In the genomic region with DNA sequence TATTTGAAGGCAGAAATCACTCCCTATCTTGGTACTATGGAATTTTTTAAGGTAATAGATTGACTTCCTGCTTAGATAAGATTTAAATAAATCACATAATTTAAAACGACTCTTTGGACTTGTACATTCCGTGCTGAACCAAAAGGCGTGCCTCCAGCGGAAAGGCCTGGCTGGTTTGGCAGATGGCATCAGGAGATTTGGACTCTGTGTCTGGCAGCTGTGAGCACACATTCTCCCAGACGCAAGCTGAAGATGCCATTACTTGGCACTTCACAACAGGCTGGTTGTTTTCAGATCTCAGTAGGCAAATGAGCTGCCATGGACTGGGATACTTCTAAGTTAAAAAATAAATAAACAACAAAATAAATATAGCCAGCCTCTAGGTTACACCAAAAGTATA, we compare ENCODE assay signal across 19 cellular contexts.
DNase-seq lines count a peak whose midpoint lies in the region; ATAC-seq and TF ChIP-seq lines count a peak whose summit lies in the region.
"Had no signal": no experiment of that assay in that cellular context is flagged by ENCODE, and none has a peak within 500 bp of the region (broad histone marks: within the 10 kb centered on the region; RNA-seq: fewer than 3 reads in every experiment).

No MANE protein-coding gene starts in this region.

- H3F3A ChIP-seq in GM23338 (replicated peaks; ENCODE audit: low read depth) = no peaks in the 10 kb centered on the region

- H2AFZ ChIP-seq in GM23338 = no peak overlapping the region
- H2AFZ ChIP-seq: neural progenitor cell had no signal

- H4K20me1 ChIP-seq in GM23338 (replicated peaks; ENCODE audit: insufficient read depth) = no peaks in the 10 kb centered on the region

- CTCF ChIA-PET in RWPE1 (lab: Yijun Ruan, JAX) = no interaction called here

- H3K9me3 Mint-ChIP-seq in endothelial cell (ENCODE audit: unreplicated experiment) = no peaks in the 10 kb centered on the region
- H3K9me3 Mint-ChIP-seq in GM23338 = no peaks in the 10 kb centered on the region
- H3K9me3 Mint-ChIP-seq: memory B cell; neural progenitor cell; stimulated activated naive CD8-positive, alpha-beta T cell treated with anti-CD3 and anti-CD28 coated beads, Interleukin-15, amount 100 ng/mL, for 72 hours had no signal

- no peaks in the 10 kb centered on the region for H3K4me1 ChIP-seq in GM23338 (ENCODE audit: insufficient read depth)
- H3K4me1 ChIP-seq: neural progenitor cell, right lobe of liver had no signal

- H3K36me3 Mint-ChIP-seq in endothelial cell (ENCODE audit: low read depth, unreplicated experiment) (peaks cover 69% of the 10 kb centered on the region), GM23338 (ENCODE audit: low read depth) (no peaks in the 10 kb centered on the region)

- H3K4me3 Mint-ChIP-seq in endothelial cell (ENCODE audit: unreplicated experiment) = no peak overlapping the region
- no peak overlapping the region for H3K4me3 Mint-ChIP-seq in GM23338
- H3K4me3 Mint-ChIP-seq: B cell; memory B cell; neural progenitor cell; stimulated activated naive CD8-positive, alpha-beta T cell treated with anti-CD3 and anti-CD28 coated beads, Interleukin-15, amount 100 ng/mL, for 72 hours had no signal

- no peak overlapping the region for H3K27ac Mint-ChIP-seq in endothelial cell (ENCODE audit: unreplicated experiment)
- H3K27ac Mint-ChIP-seq in GM23338 = no peak overlapping the region
- H3K27ac Mint-ChIP-seq: B cell, memory B cell, neural progenitor cell had no signal

- no peak overlapping the region for H3K4me3 ChIP-seq in GM23338
- H3K4me3 ChIP-seq: K562, neural progenitor cell, right lobe of liver had no signal

- H3K27me3 ChIP-seq in GM23338 (ENCODE audit: insufficient read depth) = no peaks in the 10 kb centered on the region
- H3K27me3 ChIP-seq: neural progenitor cell, right lobe of liver had no signal

- POLR2A ChIA-PET in RWPE1 (lab: Yijun Ruan, JAX; ENCODE audit: low non-redundant PET) = no interaction called here

- ATAC-seq in esophagus mucosa = peak; percentile 41
- no peak for ATAC-seq in HG03432 (IDR thresholded peaks at IDR 0.05; ENCODE audit: unreplicated experiment)
- no peak for ATAC-seq in GM23338
- ATAC-seq: K562; right lobe of liver; stimulated activated naive CD8-positive, alpha-beta T cell treated with anti-CD3 and anti-CD28 coated beads, Interleukin-15, amount 100 ng/mL, for 72 hours had no signal

- DNase-seq in RWPE1 (ENCODE audit: low spot score) (no peak), middle frontal gyrus (ENCODE audit: extremely low spot score, low spot score) (peak; percentile 26), superior temporal gyrus (ENCODE audit: extremely low spot score) (peak; percentile 65), endothelial cell (ENCODE audit: low spot score) (no peak), GM23338 (ENCODE audit: low spot score) (no peak), NCI-H1694 (lab: John Stamatoyannopoulos, UW) (no peak)
- DNase-seq: glutamatergic neuron; NCI-H2029 treated with DMSO at 0.1 percent for 48 hours; right lobe of liver; Right ventricle myocardium superior; stimulated activated CD4-positive, alpha-beta T cell treated with anti-CD3 and anti-CD28 coated beads, Interleukin-2, amount 100 ng/mL, for 24 hours; stimulated activated naive CD8-positive, alpha-beta T cell treated with anti-CD3 and anti-CD28 coated beads, Interleukin-15, amount 100 ng/mL, for 72 hours; T-helper 1 cell had no signal

- H3K79me2 ChIP-seq in GM23338 (replicated peaks; ENCODE audit: insufficient read depth) = no peaks in the 10 kb centered on the region

- no peaks in the 10 kb centered on the region for H3K36me3 ChIP-seq in GM23338 (ENCODE audit: insufficient read depth)
- H3K36me3 ChIP-seq: neural progenitor cell had no signal

- H3K4me1 Mint-ChIP-seq in endothelial cell (ENCODE audit: unreplicated experiment) = peaks cover 7% of the 10 kb centered on the region
- H3K4me1 Mint-ChIP-seq in GM23338 = peaks cover 7% of the 10 kb centered on the region; the same call in 2 of the 3 replicates
- H3K4me1 Mint-ChIP-seq: B cell, memory B cell, neural progenitor cell had no signal

- H3K9me2 ChIP-seq in GM23338 (ENCODE audit: insufficient read depth) = no peaks in the 10 kb centered on the region

- no peak overlapping the region for H3K4me2 ChIP-seq in GM23338
- H3K4me2 ChIP-seq: neural progenitor cell had no signal

- TF ChIP-seq CTCF in RWPE1 (conservative IDR thresholded peaks at IDR 0.05; ENCODE audit: low read depth) (no peak), endothelial cell (IDR thresholded peaks at IDR 0.05; ENCODE audit: unreplicated experiment) (no peak), GM23338 (conservative IDR thresholded peaks at IDR 0.05; ENCODE audit: low read depth in 2 of 2) (no peak)

- H3K27ac ChIP-seq in RWPE1 (peak overlapping the region; percentile 16; the same call in 1 of the 2 replicates), GM23338 (ENCODE audit: low read depth) (no peak overlapping the region)
- H3K27ac ChIP-seq: neural progenitor cell, right lobe of liver had no signal

- H3K27me3 Mint-ChIP-seq in endothelial cell (ENCODE audit: unreplicated experiment) (peaks cover 14% of the 10 kb centered on the region), GM23338 (ENCODE audit: insufficient read depth, low read depth, poor library complexity) (peaks cover 3% of the 10 kb centered on the region)
- H3K27me3 Mint-ChIP-seq: B cell; memory B cell; stimulated activated naive CD8-positive, alpha-beta T cell treated with anti-CD3 and anti-CD28 coated beads, Interleukin-15, amount 100 ng/mL, for 72 hours had no signal

TF ChIP-seq in GM23338, 12 proteins besides CTCF, POLR2A, EP300 and RAD21:
- TF ChIP-seq ZNF114 (CRISPR knock-in tag; IDR thresholded peaks at IDR 0.05) (no peak), STAT1 (IDR thresholded peaks at IDR 0.05; ENCODE audit: unreplicated experiment) (no peak), EZH2 (IDR thresholded peaks at IDR 0.05; ENCODE audit: low read depth, unreplicated experiment) (no peak)
- TF ChIP-seq, protein P1, sequence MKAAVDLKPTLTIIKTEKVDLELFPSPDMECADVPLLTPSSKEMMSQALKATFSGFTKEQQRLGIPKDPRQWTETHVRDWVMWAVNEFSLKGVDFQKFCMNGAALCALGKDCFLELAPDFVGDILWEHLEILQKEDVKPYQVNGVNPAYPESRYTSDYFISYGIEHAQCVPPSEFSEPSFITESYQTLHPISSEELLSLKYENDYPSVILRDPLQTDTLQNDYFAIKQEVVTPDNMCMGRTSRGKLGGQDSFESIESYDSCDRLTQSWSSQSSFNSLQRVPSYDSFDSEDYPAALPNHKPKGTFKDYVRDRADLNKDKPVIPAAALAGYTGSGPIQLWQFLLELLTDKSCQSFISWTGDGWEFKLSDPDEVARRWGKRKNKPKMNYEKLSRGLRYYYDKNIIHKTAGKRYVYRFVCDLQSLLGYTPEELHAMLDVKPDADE (IDR thresholded peaks at IDR 0.05) = no peak
TF ChIP-seq in GM23338: peak in this region for 0.

Comparison
In these comparisons a context has a peak if more than half of its experiments do, and no peak if none do; other contexts are left out.
1. DNase-seq: peak in middle frontal gyrus (single experiment) and superior temporal gyrus (single experiment); none in RWPE1 (single experiment), endothelial cell (single experiment), GM23338 (single experiment) and NCI-H1694 (single experiment).